In the genomic region with DNA sequence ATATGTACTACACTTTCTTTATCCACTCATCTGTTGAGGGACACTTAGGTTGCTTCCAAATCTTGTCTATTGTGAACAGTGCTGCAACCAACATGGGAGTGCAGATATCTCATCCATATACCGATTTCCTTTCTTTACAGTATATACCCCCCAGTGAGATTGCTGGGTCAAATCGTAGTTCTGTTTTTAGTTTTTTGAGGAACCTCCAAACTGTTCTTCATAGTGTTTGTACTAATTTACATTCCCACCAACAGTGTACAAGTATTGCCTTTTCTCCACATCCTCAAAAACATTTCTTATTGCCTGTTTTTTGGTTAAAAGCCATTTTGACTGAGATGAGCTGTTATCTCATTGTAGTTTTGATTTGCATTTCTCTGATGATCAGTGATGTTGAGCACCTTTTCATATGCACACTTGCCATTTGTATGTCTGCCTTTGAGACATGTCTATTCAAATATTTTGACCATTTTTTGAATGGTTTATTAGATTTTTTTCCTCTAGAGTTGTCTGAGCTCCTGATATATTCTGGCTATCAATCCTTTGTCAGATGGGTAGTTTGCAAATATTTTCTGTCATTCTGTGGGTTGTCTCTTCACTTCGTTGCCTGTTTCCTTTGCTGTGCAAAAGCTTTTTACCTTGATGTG, we compare ENCODE assay signal across 1 cellular context.
TF ChIP-seq lines count a peak whose summit lies in the region.

No MANE protein-coding gene starts in this region.

TF ChIP-seq in GM12878, 131 proteins besides CTCF, POLR2A, EP300 and RAD21:
- TF ChIP-seq, protein P1, sequence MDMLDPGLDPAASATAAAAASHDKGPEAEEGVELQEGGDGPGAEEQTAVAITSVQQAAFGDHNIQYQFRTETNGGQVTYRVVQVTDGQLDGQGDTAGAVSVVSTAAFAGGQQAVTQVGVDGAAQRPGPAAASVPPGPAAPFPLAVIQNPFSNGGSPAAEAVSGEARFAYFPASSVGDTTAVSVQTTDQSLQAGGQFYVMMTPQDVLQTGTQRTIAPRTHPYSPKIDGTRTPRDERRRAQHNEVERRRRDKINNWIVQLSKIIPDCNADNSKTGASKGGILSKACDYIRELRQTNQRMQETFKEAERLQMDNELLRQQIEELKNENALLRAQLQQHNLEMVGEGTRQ (IDR thresholded peaks at IDR 0.05; ENCODE audit: borderline replicate concordance, low read depth, low read length), result no peak
- TF ChIP-seq JUNB (IDR thresholded peaks at IDR 0.05) (peak; percentile 76), RAD51 (IDR thresholded peaks at IDR 0.05) (no peak), YY1 (IDR thresholded peaks at IDR 0.05; ENCODE audit: low read depth, low read length) (no peak), IKZF1 (conservative IDR thresholded peaks at IDR 0.05) (peak; percentile 44; the same call in 1 of the 2 replicates), PAX8 (IDR thresholded peaks at IDR 0.05) (no peak), RUNX3 (IDR thresholded peaks at IDR 0.05; ENCODE audit: low read length) (peak; percentile 31), DPF2 (IDR thresholded peaks at IDR 0.05) (0 out of 2 replicates have a peak, but pooled peaks have one; percentile 43), BRCA1 (IDR thresholded peaks at IDR 0.05; ENCODE audit: low read depth, low read length) (no peak), SPI1 (IDR thresholded peaks at IDR 0.05; ENCODE audit: borderline replicate concordance, insufficient read depth, low read depth, low read length) (peak; percentile 46; the same call in 1 of the 2 replicates), SUZ12 (IDR thresholded peaks at IDR 0.05; ENCODE audit: unreplicated experiment) (no peak), ZNF622 (IDR thresholded peaks at IDR 0.05) (no peak), FOXM1 (IDR thresholded peaks at IDR 0.05; ENCODE audit: low read depth, low read length) (0 out of 2 replicates have a peak, but pooled peaks have one; percentile 23), SMAD1 (IDR thresholded peaks at IDR 0.05; ENCODE audit: low read depth, partially characterized antibody) (no peak), ZNF384 (IDR thresholded peaks at IDR 0.05; ENCODE audit: borderline replicate concordance, low read depth, low read length) (no peak), POLR2AphosphoS5 (IDR thresholded peaks at IDR 0.05; ENCODE audit: low read length) (0 out of 2 replicates have a peak, but pooled peaks have one; percentile 17), IKZF2 (IDR thresholded peaks at IDR 0.05) (peak; percentile 49 to 55; a peak in 2 of 4 replicates), MEF2A (IDR thresholded peaks at IDR 0.05; ENCODE audit: insufficient read depth, low read depth, low read length) (0 out of 2 replicates have a peak, but pooled peaks have one; percentile 43), MTA3 (IDR thresholded peaks at IDR 0.05; ENCODE audit: borderline replicate concordance, low read length) (peak; percentile 58; the same call in 1 of the 2 replicates), ETV6 (conservative IDR thresholded peaks at IDR 0.05 in 1 of 2, IDR thresholded peaks at IDR 0.05 in 1 of 2; ENCODE audit: borderline replicate concordance in 1 of 2, low read depth in 1 of 2) (peak in 1 of 2 experiments; percentile 37; a peak in 1 of 4 replicates), RCOR1 (conservative IDR thresholded peaks at IDR 0.05; ENCODE audit: low read depth, low read length) (no peak), FOXK2 (IDR thresholded peaks at IDR 0.05) (no peak), NFIC (IDR thresholded peaks at IDR 0.05; ENCODE audit: low read depth, low read length) (peak; percentile 66), EED (IDR thresholded peaks at IDR 0.05; ENCODE audit: low read depth) (peak; percentile 35; the same call in 1 of the 2 replicates)
- TF ChIP-seq, protein P2, sequence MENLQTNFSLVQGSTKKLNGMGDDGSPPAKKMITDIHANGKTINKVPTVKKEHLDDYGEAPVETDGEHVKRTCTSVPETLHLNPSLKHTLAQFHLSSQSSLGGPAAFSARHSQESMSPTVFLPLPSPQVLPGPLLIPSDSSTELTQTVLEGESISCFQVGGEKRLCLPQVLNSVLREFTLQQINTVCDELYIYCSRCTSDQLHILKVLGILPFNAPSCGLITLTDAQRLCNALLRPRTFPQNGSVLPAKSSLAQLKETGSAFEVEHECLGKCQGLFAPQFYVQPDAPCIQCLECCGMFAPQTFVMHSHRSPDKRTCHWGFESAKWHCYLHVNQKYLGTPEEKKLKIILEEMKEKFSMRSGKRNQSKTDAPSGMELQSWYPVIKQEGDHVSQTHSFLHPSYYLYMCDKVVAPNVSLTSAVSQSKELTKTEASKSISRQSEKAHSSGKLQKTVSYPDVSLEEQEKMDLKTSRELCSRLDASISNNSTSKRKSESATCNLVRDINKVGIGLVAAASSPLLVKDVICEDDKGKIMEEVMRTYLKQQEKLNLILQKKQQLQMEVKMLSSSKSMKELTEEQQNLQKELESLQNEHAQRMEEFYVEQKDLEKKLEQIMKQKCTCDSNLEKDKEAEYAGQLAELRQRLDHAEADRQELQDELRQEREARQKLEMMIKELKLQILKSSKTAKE (IDR thresholded peaks at IDR 0.05; ENCODE audit: low read depth, poor library complexity, severe bottlenecking), result peak; percentile 21
- TF ChIP-seq, protein P3, sequence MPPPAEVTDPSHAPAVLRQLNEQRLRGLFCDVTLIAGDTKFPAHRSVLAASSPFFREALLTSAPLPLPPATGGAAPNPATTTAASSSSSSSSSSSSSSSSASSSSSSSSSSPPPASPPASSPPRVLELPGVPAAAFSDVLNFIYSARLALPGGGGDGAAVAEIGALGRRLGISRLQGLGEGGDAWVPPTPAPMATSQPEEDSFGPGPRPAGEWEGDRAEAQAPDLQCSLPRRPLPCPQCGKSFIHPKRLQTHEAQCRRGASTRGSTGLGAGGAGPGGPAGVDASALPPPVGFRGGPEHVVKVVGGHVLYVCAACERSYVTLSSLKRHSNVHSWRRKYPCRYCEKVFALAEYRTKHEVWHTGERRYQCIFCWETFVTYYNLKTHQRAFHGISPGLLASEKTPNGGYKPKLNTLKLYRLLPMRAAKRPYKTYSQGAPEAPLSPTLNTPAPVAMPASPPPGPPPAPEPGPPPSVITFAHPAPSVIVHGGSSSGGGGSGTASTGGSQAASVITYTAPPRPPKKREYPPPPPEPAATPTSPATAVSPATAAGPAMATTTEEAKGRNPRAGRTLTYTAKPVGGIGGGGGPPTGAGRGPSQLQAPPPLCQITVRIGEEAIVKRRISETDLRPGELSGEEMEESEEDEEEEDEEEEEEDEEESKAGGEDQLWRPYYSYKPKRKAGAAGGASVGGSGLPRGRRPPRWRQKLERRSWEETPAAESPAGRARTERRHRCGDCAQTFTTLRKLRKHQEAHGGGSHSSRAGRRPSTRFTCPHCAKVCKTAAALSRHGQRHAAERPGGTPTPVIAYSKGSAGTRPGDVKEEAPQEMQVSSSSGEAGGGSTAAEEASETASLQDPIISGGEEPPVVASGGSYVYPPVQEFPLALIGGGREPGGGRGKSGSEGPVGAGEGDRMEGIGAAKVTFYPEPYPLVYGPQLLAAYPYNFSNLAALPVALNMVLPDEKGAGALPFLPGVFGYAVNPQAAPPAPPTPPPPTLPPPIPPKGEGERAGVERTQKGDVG (CRISPR knock-in tag; IDR thresholded peaks at IDR 0.05), result no peak
- TF ChIP-seq, protein P4, sequence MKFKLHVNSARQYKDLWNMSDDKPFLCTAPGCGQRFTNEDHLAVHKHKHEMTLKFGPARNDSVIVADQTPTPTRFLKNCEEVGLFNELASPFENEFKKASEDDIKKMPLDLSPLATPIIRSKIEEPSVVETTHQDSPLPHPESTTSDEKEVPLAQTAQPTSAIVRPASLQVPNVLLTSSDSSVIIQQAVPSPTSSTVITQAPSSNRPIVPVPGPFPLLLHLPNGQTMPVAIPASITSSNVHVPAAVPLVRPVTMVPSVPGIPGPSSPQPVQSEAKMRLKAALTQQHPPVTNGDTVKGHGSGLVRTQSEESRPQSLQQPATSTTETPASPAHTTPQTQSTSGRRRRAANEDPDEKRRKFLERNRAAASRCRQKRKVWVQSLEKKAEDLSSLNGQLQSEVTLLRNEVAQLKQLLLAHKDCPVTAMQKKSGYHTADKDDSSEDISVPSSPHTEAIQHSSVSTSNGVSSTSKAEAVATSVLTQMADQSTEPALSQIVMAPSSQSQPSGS (IDR thresholded peaks at IDR 0.05; ENCODE audit: low read length), result peak; percentile 75
- TF ChIP-seq, protein P5, sequence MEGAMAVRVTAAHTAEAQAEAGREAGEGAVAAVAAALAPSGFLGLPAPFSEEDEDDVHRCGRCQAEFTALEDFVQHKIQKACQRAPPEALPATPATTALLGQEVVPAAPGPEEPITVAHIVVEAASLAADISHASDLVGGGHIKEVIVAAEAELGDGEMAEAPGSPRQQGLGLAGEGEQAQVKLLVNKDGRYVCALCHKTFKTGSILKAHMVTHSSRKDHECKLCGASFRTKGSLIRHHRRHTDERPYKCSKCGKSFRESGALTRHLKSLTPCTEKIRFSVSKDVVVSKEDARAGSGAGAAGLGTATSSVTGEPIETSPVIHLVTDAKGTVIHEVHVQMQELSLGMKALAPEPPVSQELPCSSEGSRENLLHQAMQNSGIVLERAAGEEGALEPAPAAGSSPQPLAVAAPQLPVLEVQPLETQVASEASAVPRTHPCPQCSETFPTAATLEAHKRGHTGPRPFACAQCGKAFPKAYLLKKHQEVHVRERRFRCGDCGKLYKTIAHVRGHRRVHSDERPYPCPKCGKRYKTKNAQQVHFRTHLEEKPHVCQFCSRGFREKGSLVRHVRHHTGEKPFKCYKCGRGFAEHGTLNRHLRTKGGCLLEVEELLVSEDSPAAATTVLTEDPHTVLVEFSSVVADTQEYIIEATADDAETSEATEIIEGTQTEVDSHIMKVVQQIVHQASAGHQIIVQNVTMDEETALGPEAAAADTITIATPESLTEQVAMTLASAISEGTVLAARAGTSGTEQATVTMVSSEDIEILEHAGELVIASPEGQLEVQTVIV (IDR thresholded peaks at IDR 0.05; ENCODE audit: borderline replicate concordance, partially characterized antibody), result no peak
- TF ChIP-seq, protein P6, sequence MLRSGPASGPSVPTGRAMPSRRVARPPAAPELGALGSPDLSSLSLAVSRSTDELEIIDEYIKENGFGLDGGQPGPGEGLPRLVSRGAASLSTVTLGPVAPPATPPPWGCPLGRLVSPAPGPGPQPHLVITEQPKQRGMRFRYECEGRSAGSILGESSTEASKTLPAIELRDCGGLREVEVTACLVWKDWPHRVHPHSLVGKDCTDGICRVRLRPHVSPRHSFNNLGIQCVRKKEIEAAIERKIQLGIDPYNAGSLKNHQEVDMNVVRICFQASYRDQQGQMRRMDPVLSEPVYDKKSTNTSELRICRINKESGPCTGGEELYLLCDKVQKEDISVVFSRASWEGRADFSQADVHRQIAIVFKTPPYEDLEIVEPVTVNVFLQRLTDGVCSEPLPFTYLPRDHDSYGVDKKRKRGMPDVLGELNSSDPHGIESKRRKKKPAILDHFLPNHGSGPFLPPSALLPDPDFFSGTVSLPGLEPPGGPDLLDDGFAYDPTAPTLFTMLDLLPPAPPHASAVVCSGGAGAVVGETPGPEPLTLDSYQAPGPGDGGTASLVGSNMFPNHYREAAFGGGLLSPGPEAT (IDR thresholded peaks at IDR 0.05; ENCODE audit: low read depth), result 0 out of 2 replicates have a peak, but pooled peaks have one; percentile 17
- TF ChIP-seq, protein P7, sequence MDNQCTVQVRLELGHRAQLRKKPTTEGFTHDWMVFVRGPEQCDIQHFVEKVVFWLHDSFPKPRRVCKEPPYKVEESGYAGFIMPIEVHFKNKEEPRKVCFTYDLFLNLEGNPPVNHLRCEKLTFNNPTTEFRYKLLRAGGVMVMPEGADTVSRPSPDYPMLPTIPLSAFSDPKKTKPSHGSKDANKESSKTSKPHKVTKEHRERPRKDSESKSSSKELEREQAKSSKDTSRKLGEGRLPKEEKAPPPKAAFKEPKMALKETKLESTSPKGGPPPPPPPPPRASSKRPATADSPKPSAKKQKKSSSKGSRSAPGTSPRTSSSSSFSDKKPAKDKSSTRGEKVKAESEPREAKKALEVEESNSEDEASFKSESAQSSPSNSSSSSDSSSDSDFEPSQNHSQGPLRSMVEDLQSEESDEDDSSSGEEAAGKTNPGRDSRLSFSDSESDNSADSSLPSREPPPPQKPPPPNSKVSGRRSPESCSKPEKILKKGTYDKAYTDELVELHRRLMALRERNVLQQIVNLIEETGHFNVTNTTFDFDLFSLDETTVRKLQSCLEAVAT (IDR thresholded peaks at IDR 0.05), result 0 out of 2 replicates have a peak, but pooled peaks have one; percentile 45
TF ChIP-seq in GM12878: peak in this region for 17.
